ENCODE assay signal across 8 cellular contexts in genomic region chr7:2555121-2556052, GRCh38. TPM values are rescaled to one million over a fixed set of nuclear protein-coding genes. Genes with fewer than 3 reads are reported as not detected.
DNase-seq lines count a peak whose midpoint lies in the region; ATAC-seq and TF ChIP-seq lines count a peak whose summit lies in the region.

Gene BRAT1 (minus strand): TSS chr7:2555524. CDS start chr7:2554431, 1,093 bp downstream.

- H3K27ac ChIP-seq in HUES48 (ENCODE audit: low read depth, low read length), result peak within 1 kb of the TSS; percentile 100
- peak within 1 kb of the TSS; percentile 100 for H3K27ac ChIP-seq in endodermal cell (ENCODE audit: low read depth, low read length)
- peak within 1 kb of the TSS; percentile 99 for H3K27ac ChIP-seq in mesodermal cell (ENCODE audit: low read depth, low read length, severe bottlenecking)

- ATAC-seq in GM21381 (IDR thresholded peaks at IDR 0.05; ENCODE audit: unreplicated experiment), result peak; percentile 60

- 0% methylated on average over 43 to 79 of the region's 79 CpGs for WGBS in endodermal cell (ENCODE audit: insufficient coverage in 1 of 2, insufficient read length in 1 of 2), 2 experiments
- WGBS in mesodermal cell (ENCODE audit: insufficient coverage in 2 of 2), 2 experiments, result 0% methylated on average over 51 to 65 of the region's 79 CpGs

- no peaks in the 10 kb centered on the region for H3K9me3 ChIP-seq in HUES48 (ENCODE audit: control insufficient read depth, insufficient read depth, low read length)
- H3K9me3 ChIP-seq in NT2/D1 (ENCODE audit: insufficient read depth, low read length), result no peaks in the 10 kb centered on the region
- no peaks in the 10 kb centered on the region for H3K9me3 ChIP-seq in endodermal cell (ENCODE audit: control insufficient read depth, low read length)
- peaks cover 4% of the 10 kb centered on the region for H3K9me3 ChIP-seq in mesodermal cell (ENCODE audit: control insufficient read depth, low read length)

- H3K4me3 ChIP-seq in HUES48 (ENCODE audit: low read depth, low read length) (peak within 1 kb of the TSS; percentile 81), NT2/D1 (ENCODE audit: insufficient read length, low read depth) (peak within 1 kb of the TSS; percentile 73), endodermal cell (ENCODE audit: low read length) (peak within 1 kb of the TSS; percentile 81), mesodermal cell (ENCODE audit: extremely low read depth, insufficient read depth, low read length, poor library complexity, severe bottlenecking) (peak within 1 kb of the TSS; percentile 73)

- peak within 1 kb of the TSS; percentile 99 for H3K9ac ChIP-seq in HUES48 (ENCODE audit: low read depth, low read length)
- peak within 1 kb of the TSS; percentile 98 for H3K9ac ChIP-seq in NT2/D1 (ENCODE audit: insufficient read length, low read depth)
- H3K9ac ChIP-seq in endodermal cell (ENCODE audit: extremely low read depth, low read length, poor library complexity, severe bottlenecking), result peak within 1 kb of the TSS; percentile 87

- no TSS peak for BruUV-seq in Calu3 (replicated peaks; lab: Mats Ljungman, UMichigan)

- no peaks in the 10 kb centered on the region for H3K27me3 Mint-ChIP-seq in Calu3 (ENCODE audit: unreplicated experiment)
- H3K27me3 Mint-ChIP-seq in endodermal cell (ENCODE audit: insufficient read depth), result no peaks in the 10 kb centered on the region

- DNase-seq in Calu3 (peak; percentile 99), NT2/D1 (ENCODE audit: low read depth, low spot score) (peak; percentile 99), endodermal cell (peak; percentile 99)
- DNase-seq in activated CD8-positive, alpha-beta memory T cell treated with anti-CD3 and anti-CD28 coated beads, Interleukin-2, amount 50 U/mL, for 1 hour (ENCODE audit: extremely low read depth), result peak; percentile 89
- DNase-seq in stimulated activated CD8-positive, alpha-beta memory T cell treated with anti-CD3 and anti-CD28 coated beads, Interleukin-15, amount 100 ng/mL, for 4 hours (ENCODE audit: low read depth in 2 of 2), result peak; percentile 85 to 90

- H3K4me3 Mint-ChIP-seq in Calu3 (ENCODE audit: low read depth, unreplicated experiment) (peak within 1 kb of the TSS; percentile 93), endodermal cell (peak within 1 kb of the TSS; percentile 77)

- H3K27ac Mint-ChIP-seq in Calu3 (ENCODE audit: unreplicated experiment) (peak within 1 kb of the TSS; percentile 93), endodermal cell (peak within 1 kb of the TSS; percentile 89)

- H3K27me3 ChIP-seq in HUES48 (ENCODE audit: control insufficient read depth, insufficient read depth, low read length) (no peaks in the 10 kb centered on the region), NT2/D1 (ENCODE audit: insufficient read depth, insufficient read length) (no peaks in the 10 kb centered on the region), endodermal cell (ENCODE audit: control insufficient read depth, insufficient read depth, low read length, poor library complexity, severe bottlenecking) (no peaks in the 10 kb centered on the region)

- H3K9me3 Mint-ChIP-seq in Calu3 (ENCODE audit: low read depth, unreplicated experiment) (no peaks in the 10 kb centered on the region), endodermal cell (no peaks in the 10 kb centered on the region)

- H3K4me1 ChIP-seq in HUES48 (ENCODE audit: control insufficient read depth, insufficient read depth, low read length), result peaks cover 5% of the 10 kb centered on the region
- H3K4me1 ChIP-seq in NT2/D1 (ENCODE audit: insufficient read depth, insufficient read length), result peaks cover 8% of the 10 kb centered on the region
- H3K4me1 ChIP-seq in endodermal cell (ENCODE audit: control insufficient read depth, insufficient read depth, low read length), result peaks cover 8% of the 10 kb centered on the region
- H3K4me1 ChIP-seq in mesodermal cell (ENCODE audit: control insufficient read depth, insufficient read depth, low read length, poor library complexity, severe bottlenecking), result peaks cover 15% of the 10 kb centered on the region

- CTCF ChIA-PET in Calu3 (lab: Charles Lee), result interaction anchor here (0.6 to 1.2 kb wide), 7 partner anchors 17 to 994 kb away, joined by 3 to 12 read pairs (median 6); partner anchors contain the start of gene LFNG

- TF ChIP-seq CTCF in Calu3 (IDR thresholded peaks at IDR 0.05; ENCODE audit: unreplicated experiment), result peak; percentile 71
- TF ChIP-seq CTCF in endodermal cell (conservative IDR thresholded peaks at IDR 0.05), result peak; percentile 76

- H3K4me1 Mint-ChIP-seq in Calu3 (ENCODE audit: low read depth, unreplicated experiment), result peaks cover 38% of the 10 kb centered on the region
- H3K4me1 Mint-ChIP-seq in endodermal cell, result peaks cover 15% of the 10 kb centered on the region

- H3K36me3 ChIP-seq in HUES48 (ENCODE audit: control insufficient read depth, insufficient read depth, low read length) (peaks cover 20% of the 10 kb centered on the region), NT2/D1 (ENCODE audit: insufficient read depth, insufficient read length, low read length) (peaks cover 28% of the 10 kb centered on the region), endodermal cell (ENCODE audit: control insufficient read depth, insufficient read depth, low read length) (peaks cover 24% of the 10 kb centered on the region), mesodermal cell (ENCODE audit: control insufficient read depth, insufficient read depth, low read length) (peaks cover 16% of the 10 kb centered on the region)

- H3K36me3 Mint-ChIP-seq in Calu3 (ENCODE audit: insufficient read depth, unreplicated experiment) (peaks cover 81% of the 10 kb centered on the region), endodermal cell (ENCODE audit: low read depth) (peaks cover 24% of the 10 kb centered on the region)

- intact Hi-C loops in Calu3 (cut with micrococcal nuclease; ENCODE audit: unreplicated experiment), result loop anchor here (5.0 kb wide), 2 partner anchors 33 to 78 kb away; partner anchors contain the start of gene GRIFIN

RNA-seq across cellular contexts. Expression of gene BRAT1, which starts in this region (rescaled TPM):
- total RNA-seq in Calu3 (2022) (56.2 and 59.6 TPM in 2 replicates), endodermal cell (10 to 100 TPM; 42.1 to 42.7 TPM)
- 46.3 TPM for polyA plus RNA-seq in endodermal cell (2013, experiment 1 of 2)
- 42.2 TPM for polyA plus RNA-seq in endodermal cell (2013, experiment 2 of 2)
- 30.2 TPM for polyA plus RNA-seq in mesodermal cell (2013, experiment 1 of 2)
- 23.1 TPM for polyA plus RNA-seq in mesodermal cell (2013, experiment 2 of 2)

Comparison
In these comparisons a context has a peak if more than half of its experiments do, and no peak if none do; other contexts are left out.
1. Peak in every context shown above with its lines: DNase-seq, ATAC-seq, H3K4me3 ChIP-seq and H3K27ac ChIP-seq.